ENCODE assay signal across 29 cellular contexts in genomic region chr15:90889736-90890456, GRCh38. TPM values are rescaled to one million over a fixed set of nuclear protein-coding genes. Genes with fewer than 3 reads are reported as not detected.
A peak's percentile ranks its signal among the peaks of the same experiment; 100 is the strongest.
DNase-seq lines count a peak whose midpoint lies in the region; ATAC-seq and TF ChIP-seq lines count a peak whose summit lies in the region.
"Had no signal": no experiment of that assay in that cellular context is flagged by ENCODE, and none has a peak within 500 bp of the region (broad histone marks: within the 10 kb centered on the region; RNA-seq: fewer than 3 reads in every experiment).

No MANE protein-coding gene starts in this region.

- ATAC-seq in Right ventricle myocardium inferior (no peak), Right ventricle myocardium superior (ENCODE audit: poor library complexity) (no peak)
- no peak for ATAC-seq in stimulated activated memory B cell treated with anti-CD40 and anti-IgM and Interleukin-4, amounts not matched to agents 10 μg/mL and 1 μg/mL and 100 μg/mL, for 72 hours
- ATAC-seq: gastrocnemius medialis, left lung, sciatic nerve had no signal

- peak; percentile 50 for DNase-seq in Right ventricle myocardium inferior (ENCODE audit: missing footprints)
- DNase-seq in Right ventricle myocardium superior = no peak
- DNase-seq in dorsolateral prefrontal cortex = peak in 1 of 10 donors; percentile 42
- DNase-seq in DMS 273 (lab: John Stamatoyannopoulos, UW; ENCODE audit: unreplicated experiment) = no peak
- no peak for DNase-seq in activated CD4-positive, alpha-beta T cell treated with anti-CD3 and anti-CD28 coated beads for 1 hour
- DNase-seq: activated CD4-positive, alpha-beta T cell treated with anti-CD3 and anti-CD28 coated beads, Interleukin-2, amount 50 U/mL, for 48 hours; activated CD8-positive, alpha-beta memory T cell treated with anti-CD3 and anti-CD28 coated beads, Interleukin-2, amount 50 U/mL, for 48 hours; activated effector memory CD4-positive, alpha-beta T cell treated with anti-CD3 and anti-CD28 coated beads, Interleukin-2, amount 50 U/mL, for 16 hours; activated naive CD8-positive, alpha-beta T cell treated with anti-CD3 and anti-CD28 coated beads for 36 hours; dermis blood vessel endothelial cell; gastrocnemius medialis; hippocampal formation; mesenchymal stem cell; NCI-H1436; NCI-H2107; stimulated activated CD4-positive, alpha-beta T cell treated with anti-CD3 and anti-CD28 coated beads, Interleukin-4, amount 100 ng/mL, for 4 hours; stimulated activated naive CD4-positive, alpha-beta T cell had no signal

- H3K4me1 Mint-ChIP-seq in stimulated activated memory B cell treated with anti-CD40 and anti-IgM and Interleukin-4, amounts not matched to agents 10 μg/mL and 1 μg/mL and 100 μg/mL, for 72 hours = peaks cover 22% of the 10 kb centered on the region

- no peak overlapping the region for H3K4me3 Mint-ChIP-seq in stimulated activated memory B cell treated with anti-CD40 and anti-IgM and Interleukin-4, amounts not matched to agents 10 μg/mL and 1 μg/mL and 100 μg/mL, for 72 hours
- H3K4me3 Mint-ChIP-seq: activated naive CD8-positive, alpha-beta T cell treated with anti-CD3 and anti-CD28 coated beads for 36 hours; neural progenitor cell had no signal

- H3K27ac ChIP-seq in dorsolateral prefrontal cortex = peak overlapping the region in 28 of 59 donors; percentile 4 to 69 (median 51)
- H3K27ac ChIP-seq: ascending aorta; BLaER1 treated with 17β-estradiol and CSF1 and Interleukin-3, amounts not matched to agents 10 nM and 100 nM; cardiac muscle cell; gastrocnemius medialis; left lung; neural progenitor cell; RWPE1; SK-N-MC; suprapubic skin had no signal

- no peaks in the 10 kb centered on the region for H3K27me3 ChIP-seq in dorsolateral prefrontal cortex
- H3K27me3 ChIP-seq: ascending aorta; BLaER1 treated with 17β-estradiol and CSF1 and Interleukin-3, amounts not matched to agents 10 nM and 100 nM; cardiac muscle cell; gastrocnemius medialis; left lung; neural progenitor cell; suprapubic skin had no signal

- intact Hi-C loops in Right ventricle myocardium inferior (cut with DNase I) (loop anchor here (5.0 kb wide), 1 partner anchor 42 kb away; the partner anchor contains the start of gene HDDC3), Right ventricle myocardium superior (cut with DNase I) (no loop called here), dorsolateral prefrontal cortex (cut with DNase I) (loop anchor here in 1 of 2 donors (5.0 to 10.0 kb wide), 2 partner anchors 173 to 365 kb away; partner anchors contain the start of genes BLM and CRTC3)

- peak overlapping the region; percentile 31 for H3K27ac Mint-ChIP-seq in stimulated activated memory B cell treated with anti-CD40 and anti-IgM and Interleukin-4, amounts not matched to agents 10 μg/mL and 1 μg/mL and 100 μg/mL, for 72 hours
- H3K27ac Mint-ChIP-seq: activated naive CD8-positive, alpha-beta T cell treated with anti-CD3 and anti-CD28 coated beads for 36 hours; immature natural killer cell; neural progenitor cell had no signal

- no peaks in the 10 kb centered on the region for H3K9me3 Mint-ChIP-seq in stimulated activated memory B cell treated with anti-CD40 and anti-IgM and Interleukin-4, amounts not matched to agents 10 μg/mL and 1 μg/mL and 100 μg/mL, for 72 hours
- H3K9me3 Mint-ChIP-seq: activated naive CD8-positive, alpha-beta T cell treated with anti-CD3 and anti-CD28 coated beads for 36 hours; immature natural killer cell; neural progenitor cell had no signal

- H3K36me3 Mint-ChIP-seq in stimulated activated memory B cell treated with anti-CD40 and anti-IgM and Interleukin-4, amounts not matched to agents 10 μg/mL and 1 μg/mL and 100 μg/mL, for 72 hours = no peaks in the 10 kb centered on the region
- H3K36me3 Mint-ChIP-seq: activated naive CD8-positive, alpha-beta T cell treated with anti-CD3 and anti-CD28 coated beads for 36 hours; neural progenitor cell had no signal

- H3K4me3 ChIP-seq in dorsolateral prefrontal cortex = peak overlapping the region in 42 of 59 donors; percentile 1 to 56 (median 27)
- H3K4me3 ChIP-seq: ascending aorta; BLaER1 treated with 17β-estradiol and CSF1 and Interleukin-3, amounts not matched to agents 10 nM and 100 nM; cardiac muscle cell; gastrocnemius medialis; HAP-1; left lung; neural progenitor cell; SK-N-MC; suprapubic skin had no signal

- TF ChIP-seq CTCF in dorsolateral prefrontal cortex (IDR thresholded peaks at IDR 0.05 in 54 of 56, conservative IDR thresholded peaks at IDR 0.05 in 2 of 56; ENCODE audit: low read depth in 1 of 56, partially characterized antibody in 56 of 56) = no peak

- H3K27me3 Mint-ChIP-seq in stimulated activated memory B cell treated with anti-CD40 and anti-IgM and Interleukin-4, amounts not matched to agents 10 μg/mL and 1 μg/mL and 100 μg/mL, for 72 hours = no peaks in the 10 kb centered on the region

RNA-seq across cellular contexts. Expression of gene FES, which starts 5.6 kb away (rescaled TPM):
- 19.3 TPM for total RNA-seq in Right ventricle myocardium inferior
- total RNA-seq in Right ventricle myocardium superior = 17.1 TPM
- total RNA-seq in dorsolateral prefrontal cortex = 10 to 100 TPM in 95 of 120 experiments, 1 to 10 TPM in 25; 5.3 to 39.5 (median 13.8) TPM

RNA-seq across cellular contexts. Expression of gene MAN2A2, which starts 13.2 kb away (rescaled TPM):
- total RNA-seq in Right ventricle myocardium inferior (133 TPM), Right ventricle myocardium superior (130 TPM), dorsolateral prefrontal cortex (100 to 1,000 TPM; 152 to 468 (median 226) TPM)

RNA-seq across cellular contexts. Expression of gene FURIN, which starts 21.5 kb away (rescaled TPM):
- 51.2 TPM for total RNA-seq in Right ventricle myocardium inferior
- 45.0 TPM for total RNA-seq in Right ventricle myocardium superior
- 10 to 100 TPM; 28.0 to 73.1 (median 40.8) TPM for total RNA-seq in dorsolateral prefrontal cortex

RNA-seq across cellular contexts. Expression of gene HDDC3, which starts 42.5 kb away (rescaled TPM):
- total RNA-seq in Right ventricle myocardium inferior (18.9 TPM), Right ventricle myocardium superior (15.5 TPM), dorsolateral prefrontal cortex (10 to 100 TPM in 119 of 120 experiments, 1 to 10 TPM in 1; 8.6 to 40.8 (median 20.2) TPM)

RNA-seq across cellular contexts. Expression of gene UNC45A, which starts 45.2 kb away (rescaled TPM):
- total RNA-seq in Right ventricle myocardium inferior (25.8 TPM), Right ventricle myocardium superior (26.5 TPM), dorsolateral prefrontal cortex (10 to 100 TPM; 35.1 to 68.4 (median 47.2) TPM)
